Comparison of ENCODE assay signal across 16 cellular contexts in the genomic region with DNA sequence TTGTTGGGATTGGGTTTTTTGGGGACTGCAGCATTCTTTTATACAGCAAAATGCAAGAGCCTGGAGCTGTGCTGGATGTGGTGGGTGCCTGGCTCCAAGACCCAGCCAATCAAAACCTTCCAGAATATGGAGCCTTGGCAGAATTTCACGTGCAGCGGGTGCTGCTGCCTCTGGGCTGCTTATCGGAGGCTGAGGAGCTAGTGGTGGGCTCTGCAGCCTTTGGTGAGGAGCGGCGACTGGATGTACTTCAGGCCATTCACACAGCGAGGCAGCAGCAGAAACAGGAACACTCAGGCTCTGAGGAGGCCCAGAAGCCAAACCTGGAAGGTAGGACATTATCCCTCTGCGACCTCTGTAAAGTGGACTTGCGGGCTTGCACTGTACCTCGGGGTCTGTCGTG.
"Had no signal": no experiment of that assay in that cellular context is flagged by ENCODE, and none has a peak within 500 bp of the region (broad histone marks: within the 10 kb centered on the region; RNA-seq: fewer than 3 reads in every experiment).

No MANE protein-coding gene starts in this region.

- H3K4me3 ChIP-seq: dorsolateral prefrontal cortex, heart left ventricle, mucosa of descending colon, ovary had no signal

- H3K9me3 ChIP-seq: heart left ventricle, mucosa of descending colon, ovary had no signal

- FAIRE-seq: small intestine had no signal

- DNase-seq: cortex of kidney; dorsolateral prefrontal cortex; effector CD8-positive, alpha-beta T cell; foreskin melanocyte; heart left ventricle; hippocampal formation; kidney glomerular epithelial cell; mammary epithelial cell; mucosa of descending colon; naive thymus-derived CD8-positive, alpha-beta T cell; ovary; right cardiac atrium; small intestine; stimulated activated CD4-positive, alpha-beta T cell treated with anti-CD3 and anti-CD28 coated beads, Interleukin-12 subunit alpha, Interleukin-12 subunit beta, amount 100 ng/mL, for 4 hours; stimulated activated naive CD4-positive, alpha-beta T cell treated with Interleukin-2 at 50 U/mL for 16 hours; trophoblast cell had no signal

- H3K36me3 ChIP-seq: ovary had no signal

- H3K27ac ChIP-seq: dorsolateral prefrontal cortex, heart left ventricle, ovary had no signal

- ATAC-seq: heart left ventricle; mucosa of descending colon; naive thymus-derived CD8-positive, alpha-beta T cell; right cardiac atrium had no signal

- H3K27me3 ChIP-seq: dorsolateral prefrontal cortex, heart left ventricle, ovary had no signal
